ENCODE assay signal across 26 cellular contexts in genomic region chr17:11990363-11990983, GRCh38.
"Had no signal": no experiment of that assay in that cellular context is flagged by ENCODE, and none has a peak within 500 bp of the region (broad histone marks: within the 10 kb centered on the region; RNA-seq: fewer than 3 reads in every experiment).

No MANE protein-coding gene starts in this region.

- H3K36me3 ChIP-seq: breast epithelium, ovary had no signal

- H3K27me3 ChIP-seq: breast epithelium, gastroesophageal sphincter, hepatocyte, left lung, ovary, sigmoid colon, upper lobe of left lung had no signal

- DNase-seq: activated CD4-positive, alpha-beta T cell treated with anti-CD3 and anti-CD28 coated beads for 1 hour; activated CD4-positive, alpha-beta T cell treated with anti-CD3 and anti-CD28 coated beads, Interleukin-2, amount 10 ng/mL, durations not matched to agents 7 days and 5 days; activated CD8-positive, alpha-beta memory T cell treated with anti-CD3 and anti-CD28 coated beads, Interleukin-2, amount 10 ng/mL, durations not matched to agents 7 days and 5 days; activated CD8-positive, alpha-beta T cell treated with anti-CD3 and anti-CD28 coated beads for 36 hours; activated naive CD4-positive, alpha-beta T cell; activated T-cell treated with anti-CD3 and anti-CD28 coated beads, Interleukin-2, amount 50 U/mL, for 48 hours; central memory CD4-positive, alpha-beta T cell; effector CD8-positive, alpha-beta T cell; erythroblast; immature natural killer cell; left lung; lower lobe of right lung; mesenchymal stem cell; ovary; sigmoid colon; small intestine; stimulated activated CD4-positive, alpha-beta T cell treated with anti-CD3 and anti-CD28 coated beads, Interleukin-4, amount 100 ng/mL, for 24 hours; stimulated activated naive CD8-positive, alpha-beta T cell treated with anti-CD3 and anti-CD28 coated beads, Interleukin-15, amount 100 ng/mL, for 72 hours; substantia nigra; T-helper 1 cell; upper lobe of left lung had no signal

- H3K4me1 ChIP-seq: breast epithelium, left lung, lower lobe of right lung, upper lobe of left lung had no signal

- ATAC-seq: activated CD8-positive, alpha-beta memory T cell treated with anti-CD3 and anti-CD28 coated beads, Interleukin-2, amount 10 ng/mL, durations not matched to agents 7 days and 5 days; activated CD8-positive, alpha-beta T cell treated with anti-CD3 and anti-CD28 coated beads for 36 hours; activated naive CD4-positive, alpha-beta T cell treated with anti-CD3 and anti-CD28 coated beads, Interleukin-2, amount 50 U/mL, for 72 hours; gastroesophageal sphincter; left lung; lower lobe of right lung; stimulated activated memory B cell treated with anti-CD40 and anti-IgM and Interleukin-4, amounts not matched to agents 10 μg/mL and 1 μg/mL and 100 μg/mL, for 72 hours; stimulated activated naive CD8-positive, alpha-beta T cell treated with anti-CD3 and anti-CD28 coated beads, Interleukin-15, amount 100 ng/mL, for 72 hours had no signal

- H3K4me3 ChIP-seq: breast epithelium, gastroesophageal sphincter, hepatocyte, left lung, lower lobe of right lung, ovary, sigmoid colon, upper lobe of left lung had no signal

- H3K9me3 ChIP-seq: breast epithelium, gastroesophageal sphincter, left lung, lower lobe of right lung, ovary, sigmoid colon, upper lobe of left lung had no signal

- H3K27ac ChIP-seq: breast epithelium, gastroesophageal sphincter, hepatocyte, left lung, lower lobe of right lung, ovary, sigmoid colon, upper lobe of left lung had no signal
